ENCODE assay signal across 8 cellular contexts in genomic region chr13:52651880-52652169, GRCh38. TPM values are rescaled to one million over a fixed set of nuclear protein-coding genes. Genes with fewer than 3 reads are reported as not detected.
A peak's percentile ranks its signal among the peaks of the same experiment; 100 is the strongest.
DNase-seq lines count a peak whose midpoint lies in the region; ATAC-seq and TF ChIP-seq lines count a peak whose summit lies in the region.

No MANE protein-coding gene starts in this region.

- no peaks in the 10 kb centered on the region for H3K9me3 Mint-ChIP-seq in natural killer cell

- no peaks in the 10 kb centered on the region for H3K9me3 ChIP-seq in adipocyte (ENCODE audit: control insufficient read depth, low read length)

- H3K27me3 ChIP-seq in adipocyte (replicated peaks; ENCODE audit: control insufficient read depth, insufficient read depth, low read length) (no peaks in the 10 kb centered on the region), kidney epithelial cell (ENCODE audit: control insufficient read depth, insufficient read depth, low read length) (no peaks in the 10 kb centered on the region)

- no peaks in the 10 kb centered on the region for H3K36me3 Mint-ChIP-seq in natural killer cell

- TF ChIP-seq CTCF in kidney epithelial cell (IDR thresholded peaks at IDR 0.05; ENCODE audit: insufficient read depth, low read length, poor library complexity, severe bottlenecking) (no peak), natural killer cell (IDR thresholded peaks at IDR 0.05) (no peak)

- ATAC-seq in HG03108 (IDR thresholded peaks at IDR 0.05; ENCODE audit: unreplicated experiment) (peak; percentile 8), natural killer cell (no peak)

- H3K4me3 ChIP-seq in adipocyte (ENCODE audit: low read length) (peak overlapping the region; percentile 96), kidney epithelial cell (ENCODE audit: low read depth, low read length) (peak overlapping the region; percentile 76), urinary bladder (ENCODE audit: low read depth, low read length) (peak overlapping the region; percentile 68)

- intact Hi-C loops in natural killer cell (cut with micrococcal nuclease) = loop anchor here (5.0 kb wide), 3 partner anchors 35 to 1200 kb away; partner anchors contain the start of genes INTS6 and VPS36

- H3K9ac ChIP-seq in adipocyte (ENCODE audit: low read length) = peak overlapping the region; percentile 93

- under 1% methylated on average over 8 of the region's 8 CpGs for WGBS in urinary bladder

- H3K27me3 Mint-ChIP-seq in natural killer cell (ENCODE audit: low read depth in 2 of 2) = no peaks in the 10 kb centered on the region

- in situ Hi-C loops in G401 (cut with HindIII; ENCODE audit: low sequenced_read_pairs) = no loop called here

- H3K4me1 Mint-ChIP-seq in natural killer cell = peaks cover 8 to 14% of the 10 kb centered on the region in 2 donors

- H3K4me3 Mint-ChIP-seq in natural killer cell = no peak overlapping the region

- H3K4me1 ChIP-seq in adipocyte (ENCODE audit: control insufficient read depth, insufficient read depth, low read length) = peaks cover 24% of the 10 kb centered on the region
- H3K4me1 ChIP-seq in urinary bladder (ENCODE audit: insufficient read depth) = peaks cover 2% of the 10 kb centered on the region

- no peak overlapping the region for H3K27ac Mint-ChIP-seq in natural killer cell

- DNase-seq in NOMO-1 treated with dmso at 0.1 percent for 144 hours (lab: John Stamatoyannopoulos, UW; ENCODE audit: unreplicated experiment) (peak; percentile 82), NOMO-1 (lab: John Stamatoyannopoulos, UW; ENCODE audit: unreplicated experiment in 2 of 2) (no peak), adipocyte (ENCODE audit: low read depth) (no peak), kidney epithelial cell (ENCODE audit: low read depth) (no peak), natural killer cell (no peak), G401 (ENCODE audit: low spot score) (no peak)

- peak overlapping the region; percentile 96 for H3K27ac ChIP-seq in urinary bladder (ENCODE audit: low read depth)

- H3K36me3 ChIP-seq in adipocyte (ENCODE audit: control insufficient read depth, insufficient read depth, low read length, severe bottlenecking) (peaks cover 7% of the 10 kb centered on the region), kidney epithelial cell (ENCODE audit: control insufficient read depth, insufficient read depth, low read length) (no peaks in the 10 kb centered on the region), urinary bladder (ENCODE audit: insufficient read depth) (peaks cover 1% of the 10 kb centered on the region)

RNA-seq across cellular contexts. Expression of gene SUGT1, which starts 0.8 kb away (rescaled TPM):
- total RNA-seq in kidney epithelial cell (44.6 and 49.8 TPM in 2 replicates), urinary bladder (58.4 TPM), natural killer cell (10 to 100 TPM; 27.4 to 34.4 (median 29.7) TPM)
- 27.4 TPM for polyA plus RNA-seq in urinary bladder
- total RNA-seq in G401 (2014; rRNA removed; shearing (Covaris generic)) = 18.2 and 31.3 TPM in 2 replicates

RNA-seq across cellular contexts. Expression of gene HNRNPA1L2, which starts 9.6 kb away (rescaled TPM):
- total RNA-seq in kidney epithelial cell (4.0 and 7.2 TPM in 2 replicates), urinary bladder (4.3 TPM), natural killer cell (10 to 100 TPM; 11.9 to 16.2 (median 15.4) TPM)
- 11.2 TPM for polyA plus RNA-seq in urinary bladder
- 1.7 and 2.3 TPM in 2 replicates for total RNA-seq in G401 (2014; rRNA removed; shearing (Covaris generic))
